In the genomic region with DNA sequence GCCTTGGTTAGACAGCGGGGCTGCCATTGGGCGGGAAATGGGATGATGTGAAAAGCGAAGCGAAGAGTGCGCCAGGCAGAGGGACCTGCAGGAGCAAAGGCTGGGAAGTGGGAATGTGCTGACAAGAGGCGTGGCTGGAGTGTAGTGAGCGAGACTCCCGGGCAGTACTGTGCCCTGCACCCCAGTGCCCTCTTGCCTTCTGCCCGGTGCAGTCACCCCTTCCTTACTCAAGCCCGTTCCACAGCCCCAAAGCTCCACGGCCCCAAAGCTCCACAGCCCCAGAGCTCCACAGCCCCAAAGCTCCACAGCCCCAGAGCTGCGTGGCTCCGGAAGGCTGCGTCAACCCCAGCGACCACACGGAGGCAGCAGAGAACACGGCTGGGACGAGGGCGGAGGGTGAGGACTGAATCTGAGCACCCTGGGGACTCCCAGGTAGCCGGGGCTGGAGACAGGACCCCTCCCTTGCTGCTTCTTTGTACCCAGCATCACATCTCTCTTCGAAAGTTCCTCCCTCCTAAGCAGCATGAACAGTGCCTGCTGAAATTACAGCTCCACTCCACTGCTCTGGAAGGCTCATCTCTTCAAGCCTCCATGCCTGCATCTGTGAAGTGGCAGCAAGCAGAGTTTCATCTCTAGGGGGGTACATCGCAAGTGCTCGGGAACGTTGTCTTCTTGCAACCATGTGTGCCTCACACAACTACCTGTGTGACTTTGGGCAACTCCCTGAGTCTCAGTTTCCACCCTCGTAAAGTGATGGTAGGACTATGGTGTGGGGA, we compare ENCODE assay signal across 9 cellular contexts.
DNase-seq lines count a peak whose midpoint lies in the region; ATAC-seq and TF ChIP-seq lines count a peak whose summit lies in the region.
"Had no signal": no experiment of that assay in that cellular context is flagged by ENCODE, and none has a peak within 500 bp of the region (broad histone marks: within the 10 kb centered on the region; RNA-seq: fewer than 3 reads in every experiment).

No MANE protein-coding gene starts in this region.

- intact Hi-C loops in esophagus squamous epithelium (cut with DNase I): loop anchor here (2.0 kb wide), 1 partner anchor 227 kb away; no protein-coding TSS in a partner anchor

- peaks cover 24% of the 10 kb centered on the region for H3K4me1 Mint-ChIP-seq in neural crest cell

- no peaks in the 10 kb centered on the region for H4K20me1 ChIP-seq in DND-41 (ENCODE audit: insufficient read depth, low read length)

- no peak overlapping the region for H3K4me2 ChIP-seq in DND-41 (ENCODE audit: insufficient read depth, low read length)

- H3K27ac Mint-ChIP-seq in neural crest cell (ENCODE audit: unreplicated experiment): no peak overlapping the region
- H3K27ac Mint-ChIP-seq: activated naive CD4-positive, alpha-beta T cell treated with anti-CD3 and anti-CD28 coated beads, Interleukin-2, amount 50 U/mL, for 24 hours had no signal

- H3K4me3 Mint-ChIP-seq in neural crest cell: no peak overlapping the region
- H3K4me3 Mint-ChIP-seq: activated naive CD4-positive, alpha-beta T cell treated with anti-CD3 and anti-CD28 coated beads, Interleukin-2, amount 50 U/mL, for 24 hours had no signal

- H3K9ac ChIP-seq in DND-41 (ENCODE audit: low read depth, low read length): no peak overlapping the region

- peaks cover 23% of the 10 kb centered on the region for H3K27me3 Mint-ChIP-seq in neural crest cell (ENCODE audit: low read depth)

- H3K27ac ChIP-seq in DND-41 (ENCODE audit: low read length) (no peak overlapping the region), esophagus squamous epithelium (no peak overlapping the region), suprapubic skin (no peak overlapping the region)

- H3K36me3 ChIP-seq in DND-41 (ENCODE audit: insufficient read depth, low read length): no peaks in the 10 kb centered on the region
- no peaks in the 10 kb centered on the region for H3K36me3 ChIP-seq in esophagus squamous epithelium
- no peaks in the 10 kb centered on the region for H3K36me3 ChIP-seq in suprapubic skin

- no peaks in the 10 kb centered on the region for H3K79me2 ChIP-seq in DND-41 (ENCODE audit: insufficient read depth, low read length)

- H3K4me3 ChIP-seq in DND-41 (ENCODE audit: low read depth in 1 of 2, low read length in 2 of 2) (no peak overlapping the region), esophagus squamous epithelium (no peak overlapping the region), suprapubic skin (no peak overlapping the region)

- H3K36me3 Mint-ChIP-seq in neural crest cell (ENCODE audit: low read depth): no peaks in the 10 kb centered on the region
- H3K36me3 Mint-ChIP-seq: activated naive CD4-positive, alpha-beta T cell treated with anti-CD3 and anti-CD28 coated beads, Interleukin-2, amount 50 U/mL, for 24 hours had no signal

- DNase-seq in DND-41: peak; percentile 68
- peak; percentile 39 for DNase-seq in NCI-H460 (ENCODE audit: extremely low read depth, low read depth)
- peak; percentile 62 for DNase-seq in activated T-cell treated with anti-CD3 and anti-CD28 coated beads for 48 hours (ENCODE audit: low read depth)
- DNase-seq in esophagus squamous epithelium (lab: John Stamatoyannopoulos, UW): no peak
- DNase-seq in neural crest cell (ENCODE audit: low read depth, low spot score): peak; percentile 67
- peak in 1 of 2 donors; percentile 81 for DNase-seq in suprapubic skin (ENCODE audit: low spot score in 2 of 2)

- TF ChIP-seq POLR2A in esophagus squamous epithelium (IDR thresholded peaks at IDR 0.05) (no peak), suprapubic skin (IDR thresholded peaks at IDR 0.05) (no peak)

- H2AFZ ChIP-seq in DND-41 (ENCODE audit: low read depth, low read length): no peak overlapping the region

- no peaks in the 10 kb centered on the region for H3K27me3 ChIP-seq in DND-41 (ENCODE audit: insufficient read depth, low read length, poor library complexity)
- peaks cover 0 to 96% (median 0%) of the 10 kb centered on the region in 4 donors for H3K27me3 ChIP-seq in esophagus squamous epithelium
- H3K27me3 ChIP-seq in suprapubic skin: peaks cover 51% of the 10 kb centered on the region

- 15 to 16% methylated on average over 23 to 24 of the region's 25 CpGs for WGBS in esophagus squamous epithelium, 2 donors
- 10% methylated on average over 25 of the region's 25 CpGs for WGBS in suprapubic skin

- TF ChIP-seq CTCF in DND-41 (IDR thresholded peaks at IDR 0.05; ENCODE audit: borderline replicate concordance, extremely low read depth, low read length, poor library complexity, severe bottlenecking) (peak; percentile 96), esophagus squamous epithelium (IDR thresholded peaks at IDR 0.05) (peak; percentile 61 to 91 (median 82)), neural crest cell (conservative IDR thresholded peaks at IDR 0.05) (peak; percentile 90), suprapubic skin (IDR thresholded peaks at IDR 0.05) (peak; percentile 27 to 91)

- no peaks in the 10 kb centered on the region for H3K9me3 ChIP-seq in DND-41 (ENCODE audit: insufficient read depth, low read length, severe bottlenecking)
- H3K9me3 ChIP-seq in esophagus squamous epithelium: no peaks in the 10 kb centered on the region
- H3K9me3 ChIP-seq in suprapubic skin: no peaks in the 10 kb centered on the region

- H3K9me3 Mint-ChIP-seq in neural crest cell: no peaks in the 10 kb centered on the region
- H3K9me3 Mint-ChIP-seq: activated naive CD4-positive, alpha-beta T cell treated with anti-CD3 and anti-CD28 coated beads, Interleukin-2, amount 50 U/mL, for 24 hours had no signal

- H3K4me1 ChIP-seq in DND-41 (ENCODE audit: insufficient read depth, low read length) (peaks cover 7% of the 10 kb centered on the region), esophagus squamous epithelium (peaks cover 0 to 12% (median 0%) of the 10 kb centered on the region in 3 donors), suprapubic skin (peaks cover 15% of the 10 kb centered on the region)

- ATAC-seq in DND-41 (ENCODE audit: insufficient read depth, low read depth): peak; percentile 88
- ATAC-seq in GM21576 (IDR thresholded peaks at IDR 0.05; ENCODE audit: unreplicated experiment): peak; percentile 63
- ATAC-seq in GM19023 (IDR thresholded peaks at IDR 0.05; ENCODE audit: unreplicated experiment): no peak

- TF ChIP-seq EP300 in suprapubic skin (IDR thresholded peaks at IDR 0.05): no peak
